ENCODE assay signal across 29 cellular contexts in the genomic region with DNA sequence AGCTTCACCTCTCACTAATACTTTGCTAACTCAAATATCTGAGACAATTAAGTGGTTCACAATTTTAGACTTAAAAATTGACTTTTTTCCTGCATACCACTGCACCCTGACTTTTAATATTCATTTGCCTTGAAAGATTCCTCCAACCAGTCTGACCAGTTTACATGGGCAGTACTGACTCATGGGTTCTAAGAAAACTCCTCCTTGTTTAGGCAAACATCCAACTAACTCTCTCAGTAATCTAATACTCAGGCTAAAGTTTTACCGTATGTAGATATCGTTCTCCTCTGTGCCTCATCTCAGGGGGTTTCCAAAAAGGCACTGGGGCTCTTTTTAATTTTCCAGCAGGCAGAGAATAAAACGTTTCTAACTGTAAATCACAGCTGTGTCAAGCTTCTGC.
"Had no signal": no experiment of that assay in that cellular context is flagged by ENCODE, and none has a peak within 500 bp of the region (broad histone marks: within the 10 kb centered on the region; RNA-seq: fewer than 3 reads in every experiment).

No MANE protein-coding gene starts in this region.

- H3K4me3 ChIP-seq: adrenal gland, breast epithelium, gastrocnemius medialis, heart right ventricle, hepatocyte had no signal

- FAIRE-seq: colon had no signal

- H3K27ac ChIP-seq: adrenal gland, breast epithelium, gastrocnemius medialis, heart right ventricle, hepatocyte had no signal

- DNase-seq: activated CD4-positive, alpha-beta memory T cell treated with anti-CD3 and anti-CD28 coated beads for 36 hours; activated CD4-positive, alpha-beta T cell treated with anti-CD3 and anti-CD28 coated beads for 36 hours; activated CD4-positive, alpha-beta T cell treated with anti-CD3 and anti-CD28 coated beads, Interleukin-2, amount 10 ng/mL, durations not matched to agents 24 days and 14 days; activated CD4-positive, CD25-positive, alpha-beta regulatory T cell; activated CD4-positive, CD25-positive, alpha-beta regulatory T cell treated with anti-CD3 and anti-CD28 coated beads, Interleukin-2, amount 50 U/mL, for 72 hours; activated CD8-positive, alpha-beta memory T cell treated with anti-CD3 and anti-CD28 coated beads, Interleukin-2, amount 10 ng/mL, durations not matched to agents 7 days and 5 days; activated CD8-positive, alpha-beta memory T cell treated with anti-CD3 and anti-CD28 coated beads, Interleukin-2, amount 50 U/mL, for 4 hours; activated CD8-positive, alpha-beta T cell treated with anti-CD3 and anti-CD28 coated beads, Interleukin-2, amount 10 ng/mL, durations not matched to agents 7 days and 5 days; activated effector memory CD4-positive, alpha-beta T cell treated with anti-CD3 and anti-CD28 coated beads, Interleukin-2, amount 50 U/mL, for 16 hours; activated naive CD4-positive, alpha-beta T cell treated with anti-CD3 and anti-CD28 coated beads for 36 hours; activated naive CD8-positive, alpha-beta T cell treated with anti-CD3 and anti-CD28 coated beads for 36 hours; activated naive CD8-positive, alpha-beta T cell treated with anti-CD3 and anti-CD28 coated beads, Interleukin-2, amount 50 U/mL, for 24 hours; activated T-cell treated with anti-CD3 and anti-CD28 coated beads, Interleukin-2, amount 50 U/mL, for 1 hour; activated T-cell treated with anti-CD3 and anti-CD28 coated beads, Interleukin-2, amount 50 U/mL, for 48 hours; adrenal gland; amygdala; aorta; cortex of kidney; dermis blood vessel endothelial cell; effector CD4-positive, alpha-beta T cell; effector memory CD8-positive, alpha-beta T cell; foreskin fibroblast; gastrocnemius medialis; heart right ventricle; T-helper 2 cell had no signal

- H3K36me3 ChIP-seq: adrenal gland, breast epithelium, gastrocnemius medialis, heart right ventricle had no signal

- ATAC-seq: activated CD4-positive, alpha-beta T cell treated with anti-CD3 and anti-CD28 coated beads for 36 hours; activated CD8-positive, alpha-beta memory T cell treated with anti-CD3 and anti-CD28 coated beads, Interleukin-2, amount 10 ng/mL, durations not matched to agents 7 days and 5 days; activated CD8-positive, alpha-beta T cell treated with anti-CD3 and anti-CD28 coated beads, Interleukin-2, amount 10 ng/mL, durations not matched to agents 7 days and 5 days; activated naive CD8-positive, alpha-beta T cell treated with anti-CD3 and anti-CD28 coated beads, Interleukin-2, amount 50 U/mL, for 24 hours; effector memory CD8-positive, alpha-beta T cell; esophagus mucosa; gastrocnemius medialis; heart right ventricle had no signal

- H3K4me1 ChIP-seq: adrenal gland, breast epithelium, gastrocnemius medialis, heart right ventricle had no signal

- H3K27me3 ChIP-seq: adrenal gland, breast epithelium, gastrocnemius medialis, heart right ventricle, hepatocyte had no signal
